8 cellular contexts compared by ENCODE assay signal in the genomic region with DNA sequence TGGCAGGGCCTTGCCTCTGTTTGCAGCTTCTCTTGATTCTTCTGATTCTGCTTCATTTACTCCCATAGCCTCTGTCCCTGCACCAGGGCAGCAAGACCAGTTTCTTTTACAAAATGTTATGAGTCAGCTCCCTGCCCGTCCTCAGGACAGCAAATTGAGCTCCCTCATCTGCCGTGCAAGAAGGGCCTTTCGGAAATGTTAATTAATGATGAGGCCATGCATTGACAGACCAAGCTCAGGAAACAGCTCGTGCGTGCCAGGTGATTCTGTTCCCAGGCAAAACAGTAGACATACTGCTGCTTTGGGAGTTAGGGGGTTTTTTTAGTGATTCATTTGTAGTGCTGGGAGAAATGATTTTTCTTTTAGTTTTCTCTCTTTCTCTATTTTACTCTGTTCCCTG.
A peak's percentile ranks its signal among the peaks of the same experiment; 100 is the strongest.
DNase-seq lines count a peak whose midpoint lies in the region; ATAC-seq and TF ChIP-seq lines count a peak whose summit lies in the region.

No MANE protein-coding gene starts in this region.

- DNase-seq in Caki2 (ENCODE audit: low read depth) (peak; percentile 23), GM19240 (ENCODE audit: insufficient read length, low spot score) (peak; percentile 18), PC-3 (peak; percentile 50), GOT3 (lab: John Stamatoyannopoulos, UW) (no peak), mucosa of gallbladder (ENCODE audit: low spot score) (no peak), NCI-H774 (lab: John Stamatoyannopoulos, UW) (no peak)
- DNase-seq in activated CD8-positive, alpha-beta T cell treated with anti-CD3 and anti-CD28 coated beads for 36 hours, result no peak

- no TSS peak for BruUV-seq in PC-3 (replicated peaks; lab: Mats Ljungman, UMichigan)

- H3K9ac ChIP-seq in PC-3 (ENCODE audit: low read length), result no peak overlapping the region

- H3K27me3 ChIP-seq in PC-3 (ENCODE audit: low read length), result no peaks in the 10 kb centered on the region

- H2AFZ ChIP-seq in PC-3 (ENCODE audit: low read length), result peak overlapping the region; percentile 34; the same call in 1 of the 2 replicates

- ATAC-seq in HG02943 (IDR thresholded peaks at IDR 0.05; ENCODE audit: low read depth, unreplicated experiment), result peak; percentile 93
- peak; percentile 33; the same call in 1 of the 2 replicates for ATAC-seq in PC-3
- ATAC-seq in activated CD8-positive, alpha-beta T cell treated with anti-CD3 and anti-CD28 coated beads for 36 hours, result no peak

- H3K27ac Mint-ChIP-seq in activated CD8-positive, alpha-beta T cell treated with anti-CD3 and anti-CD28 coated beads for 36 hours, result no peak overlapping the region

- POLR2A ChIA-PET in PC-3 (lab: Charles Lee; ENCODE audit: unreplicated experiment), result no interaction called here
- POLR2A ChIA-PET in activated CD8-positive, alpha-beta T cell treated with anti-CD3 and anti-CD28 coated beads for 36 hours (lab: Charles Lee), result no interaction called here

- no peaks in the 10 kb centered on the region for H3K9me3 ChIP-seq in PC-3 (ENCODE audit: low read length)

- no peak overlapping the region for H3K27ac ChIP-seq in PC-3 (ENCODE audit: low read length)

- H3K4me3 ChIP-seq in PC-3 (ENCODE audit: low read length), result no peak overlapping the region

- CTCF ChIA-PET in PC-3 (lab: Charles Lee), result no interaction called here
- CTCF ChIA-PET in activated CD8-positive, alpha-beta T cell treated with anti-CD3 and anti-CD28 coated beads for 36 hours (lab: Charles Lee), result interaction anchor here (1.0 kb wide), 1 partner anchor 10 kb away, joined by 5 read pairs; no protein-coding TSS in a partner anchor

- no peaks in the 10 kb centered on the region for H4K20me1 ChIP-seq in PC-3 (ENCODE audit: low read length)

- H3K79me2 ChIP-seq in PC-3 (ENCODE audit: low read length), result no peaks in the 10 kb centered on the region

- no peak overlapping the region for H3K4me3 Mint-ChIP-seq in activated CD8-positive, alpha-beta T cell treated with anti-CD3 and anti-CD28 coated beads for 36 hours

- no peaks in the 10 kb centered on the region for H3K27me3 Mint-ChIP-seq in activated CD8-positive, alpha-beta T cell treated with anti-CD3 and anti-CD28 coated beads for 36 hours

- H3K4me2 ChIP-seq in PC-3 (ENCODE audit: low read length), result peak overlapping the region; percentile 26; the same call in 1 of the 2 replicates

- no peaks in the 10 kb centered on the region for H3K36me3 ChIP-seq in PC-3 (ENCODE audit: low read depth, low read length)

- H3K36me3 Mint-ChIP-seq in activated CD8-positive, alpha-beta T cell treated with anti-CD3 and anti-CD28 coated beads for 36 hours (ENCODE audit: low read depth), result no peaks in the 10 kb centered on the region

- no peaks in the 10 kb centered on the region for H3F3A ChIP-seq in PC-3 (ENCODE audit: low read length, unreplicated experiment)

- no peaks in the 10 kb centered on the region for H3K9me2 ChIP-seq in PC-3 (replicated peaks; ENCODE audit: low read length)

- no peaks in the 10 kb centered on the region for H3K9me3 Mint-ChIP-seq in activated CD8-positive, alpha-beta T cell treated with anti-CD3 and anti-CD28 coated beads for 36 hours

- TF ChIP-seq CTCF in PC-3 (conservative IDR thresholded peaks at IDR 0.05; ENCODE audit: low read depth, low read length), result no peak
- TF ChIP-seq CTCF in activated CD8-positive, alpha-beta T cell treated with anti-CD3 and anti-CD28 coated beads for 36 hours (IDR thresholded peaks at IDR 0.05), result no peak

- no peaks in the 10 kb centered on the region for H3K4me1 Mint-ChIP-seq in activated CD8-positive, alpha-beta T cell treated with anti-CD3 and anti-CD28 coated beads for 36 hours (ENCODE audit: low read depth)

- in situ Hi-C loops in Caki2 (cut with HindIII; ENCODE audit: low pct_unique_long_range_greater_than_20kb, low sequenced_read_pairs), result no loop called here

- intact Hi-C loops in PC-3 (cut with micrococcal nuclease), result no loop called here
- intact Hi-C loops in activated CD8-positive, alpha-beta T cell treated with anti-CD3 and anti-CD28 coated beads for 36 hours (cut with micrococcal nuclease), result no loop called here

- peaks cover 31% of the 10 kb centered on the region for H3K4me1 ChIP-seq in PC-3 (ENCODE audit: insufficient read depth, low read length)

Comparison
In these comparisons a context has a peak if more than half of its experiments do, and no peak if none do; other contexts are left out.
1. DNase-seq: peak in Caki2 (single experiment), GM19240 (single experiment) and PC-3 (single experiment); none in activated CD8-positive, alpha-beta T cell treated with anti-CD3 and anti-CD28 coated beads for 36 hours (single experiment), GOT3 (single experiment), mucosa of gallbladder (single experiment) and NCI-H774 (single experiment).